Comparison of ENCODE assay signal across 25 cellular contexts in the genomic region with DNA sequence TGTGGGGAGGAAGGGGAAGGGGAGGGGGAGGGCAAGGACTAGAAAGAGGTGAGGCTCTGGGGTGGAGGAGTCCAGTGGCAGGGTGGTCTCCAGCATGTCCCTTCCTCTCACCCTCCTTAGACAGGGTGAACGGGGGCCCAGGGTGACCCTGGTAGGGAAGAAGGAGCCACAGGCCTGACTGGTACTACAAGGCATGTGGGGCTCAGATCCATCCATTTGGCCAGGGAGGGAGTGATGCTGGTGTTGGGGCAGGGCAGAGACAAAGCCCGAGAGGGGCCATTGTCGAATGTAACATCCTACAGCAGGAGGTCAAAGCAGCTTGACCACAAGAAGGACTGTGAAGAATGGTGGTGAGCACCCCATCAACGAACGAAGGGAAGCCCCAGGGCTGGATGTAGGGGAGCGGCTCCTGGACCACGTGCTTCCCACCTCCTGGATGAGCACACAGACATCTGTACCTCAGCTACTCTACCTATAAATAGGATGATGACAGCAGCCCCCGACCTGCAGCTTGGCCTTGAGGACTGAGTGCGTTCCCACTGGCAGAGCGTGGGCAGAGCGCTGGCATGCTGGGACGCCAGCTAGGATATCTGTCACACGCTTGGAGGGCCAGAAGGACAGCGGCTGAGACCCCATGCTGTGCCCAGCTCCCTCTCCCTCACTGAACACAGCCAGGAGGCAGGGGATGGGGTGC.
A peak's percentile ranks its signal among the peaks of the same experiment; 100 is the strongest.
DNase-seq lines count a peak whose midpoint lies in the region; TF ChIP-seq lines count a peak whose summit lies in the region.
"Had no signal": no experiment of that assay in that cellular context is flagged by ENCODE, and none has a peak within 500 bp of the region (broad histone marks: within the 10 kb centered on the region; RNA-seq: fewer than 3 reads in every experiment).

No MANE protein-coding gene starts in this region.

- no peaks in the 10 kb centered on the region for H3K36me3 ChIP-seq in endodermal cell (ENCODE audit: control insufficient read depth, insufficient read depth, low read length)
- H3K36me3 ChIP-seq in neuronal stem cell (replicated peaks in 1 of 2; ENCODE audit: control insufficient read depth in 2 of 2, insufficient read depth in 2 of 2, low read length in 2 of 2): no peaks in the 10 kb centered on the region
- H3K36me3 ChIP-seq in brain microvascular endothelial cell (replicated peaks): no peaks in the 10 kb centered on the region
- H3K36me3 ChIP-seq: colonic mucosa had no signal

- H3K14ac ChIP-seq in neuronal stem cell (ENCODE audit: low read length): peak overlapping the region; percentile 3

- intact Hi-C loops in CD14-positive monocyte (cut with micrococcal nuclease): no loop called here

- H3K4ac ChIP-seq in neuronal stem cell (ENCODE audit: low read length): no peak overlapping the region

- H2AFZ ChIP-seq in neuronal stem cell (ENCODE audit: low read length): no peak overlapping the region
- H2AFZ ChIP-seq: GM23248 had no signal

- 77 to 81% methylated on average over 11 to 14 of the region's 14 CpGs for WGBS in endodermal cell (ENCODE audit: insufficient coverage in 1 of 2, insufficient read length in 1 of 2), 2 experiments
- WGBS in neuronal stem cell (ENCODE audit: extremely low coverage in 2 of 2, insufficient read length in 2 of 2, insufficient replicate concordance in 1 of 2), 2 donors: no CpG with 5 or more reads among the region's 14 CpGs

- TF ChIP-seq CTCF in CD14-positive monocyte (IDR thresholded peaks at IDR 0.05): no peak
- no peak for TF ChIP-seq CTCF in endodermal cell (conservative IDR thresholded peaks at IDR 0.05)
- TF ChIP-seq CTCF in brain microvascular endothelial cell (IDR thresholded peaks at IDR 0.05; ENCODE audit: low read depth, low read length, missing control alignments): no peak

- no peak overlapping the region for H3K9ac ChIP-seq in endodermal cell (ENCODE audit: extremely low read depth, low read length, poor library complexity, severe bottlenecking)
- H3K9ac ChIP-seq in neuronal stem cell (ENCODE audit: low read depth, low read length, poor library complexity): no peak overlapping the region
- H3K9ac ChIP-seq: GM23248 had no signal

- DNase-seq in NCI-H1417 (lab: John Stamatoyannopoulos, UW): peak in 2 of 3 experiments; percentile 29 to 57
- DNase-seq in NCI-H1417 treated with DMSO at 0.1 percent for 48 hours (lab: John Stamatoyannopoulos, UW): no peak
- peak; percentile 33 for DNase-seq in CD14-positive monocyte (ENCODE audit: low spot score)
- peak; percentile 29 for DNase-seq in endodermal cell
- no peak for DNase-seq in neuronal stem cell (ENCODE audit: low spot score)
- DNase-seq in brain microvascular endothelial cell: no peak
- no peak for DNase-seq in activated CD8-positive, alpha-beta memory T cell treated with anti-CD3 and anti-CD28 coated beads, Interleukin-2, amount 50 U/mL, for 48 hours
- no peak for DNase-seq in activated effector memory CD4-positive, alpha-beta T cell treated with anti-CD3 and anti-CD28 coated beads, Interleukin-2, amount 50 U/mL, for 16 hours
- DNase-seq: activated CD4-positive, alpha-beta memory T cell treated with anti-CD3 and anti-CD28 coated beads, Interleukin-2, amount 10 ng/mL, durations not matched to agents 7 days and 5 days; colonic mucosa; effector CD8-positive, alpha-beta T cell; MV-4-11; NCI-H187; NCI-H524 treated with DMSO at 0.1 percent for 48 hours; NK-92 treated with Interleukin-12 subunit alpha and Interleukin-12 subunit beta, amount 100 ng/mL, for 24 hours; nucleus accumbens; small intestine; stimulated activated naive CD4-positive, alpha-beta T cell had no signal

- peaks cover 6 to 10% (median 9%) of the 10 kb centered on the region in 3 donors for H3K27me3 Mint-ChIP-seq in CD14-positive monocyte (ENCODE audit: low read depth in 3 of 3)
- peaks cover 2% of the 10 kb centered on the region for H3K27me3 Mint-ChIP-seq in endodermal cell (ENCODE audit: insufficient read depth)

- H2BK15ac ChIP-seq in neuronal stem cell (ENCODE audit: low read length): peak overlapping the region; percentile 35

- H3K4me3 ChIP-seq in endodermal cell (ENCODE audit: low read length): no peak overlapping the region
- no peak overlapping the region for H3K4me3 ChIP-seq in neuronal stem cell (ENCODE audit: low read length in 2 of 2)
- H3K4me3 ChIP-seq in brain microvascular endothelial cell (ENCODE audit: low read depth, low read length): no peak overlapping the region
- H3K4me3 ChIP-seq: colonic mucosa, GM23248 had no signal

- no peak overlapping the region for H4K8ac ChIP-seq in neuronal stem cell (ENCODE audit: low read depth, low read length)

- peak overlapping the region; percentile 18 for H2AK5ac ChIP-seq in neuronal stem cell (ENCODE audit: low read depth, low read length)

- no peak overlapping the region for H3K27ac Mint-ChIP-seq in CD14-positive monocyte
- H3K27ac Mint-ChIP-seq in endodermal cell: no peak overlapping the region
- H3K27ac Mint-ChIP-seq: activated CD4-positive, alpha-beta memory T cell treated with anti-CD3 and anti-CD28 coated beads, Interleukin-2, amount 10 ng/mL, durations not matched to agents 7 days and 5 days; activated naive CD8-positive, alpha-beta T cell; activated T-helper 2 cell treated with anti-CD3 and anti-CD28 coated beads, Interferon-gamma antibody, Interleukin-2, Interleukin-4, amounts not matched to agents 10 μg/mL and 5 μg/mL and 100 μg/mL, durations not matched to agents 14 hours and 24 hours and 36 hours; IgD-negative memory B cell had no signal

- no peak overlapping the region for H2BK5ac ChIP-seq in neuronal stem cell (ENCODE audit: low read length)

- H3K27me3 ChIP-seq in endodermal cell (ENCODE audit: control insufficient read depth, insufficient read depth, low read length, poor library complexity, severe bottlenecking) (no peaks in the 10 kb centered on the region), neuronal stem cell (ENCODE audit: control insufficient read depth in 3 of 3, insufficient read depth in 3 of 3, low read depth in 1 of 3, low read length in 3 of 3) (peaks cover 0 to 51% (median 0%) of the 10 kb centered on the region in 3 experiments), brain microvascular endothelial cell (replicated peaks) (peaks cover 28% of the 10 kb centered on the region)
- H3K27me3 ChIP-seq: colonic mucosa had no signal

- H3K4me1 Mint-ChIP-seq in CD14-positive monocyte (no peaks in the 10 kb centered on the region), endodermal cell (no peaks in the 10 kb centered on the region)
- H3K4me1 Mint-ChIP-seq: activated CD4-positive, alpha-beta memory T cell treated with anti-CD3 and anti-CD28 coated beads, Interleukin-2, amount 10 ng/mL, durations not matched to agents 7 days and 5 days; IgD-negative memory B cell had no signal

- H3K4me1 ChIP-seq in endodermal cell (ENCODE audit: control insufficient read depth, insufficient read depth, low read length) (no peaks in the 10 kb centered on the region), neuronal stem cell (ENCODE audit: control insufficient read depth in 2 of 2, insufficient read depth in 1 of 2, low read depth in 1 of 2, low read length in 2 of 2) (peaks cover 10 to 19% of the 10 kb centered on the region in 2 donors)
- H3K4me1 ChIP-seq: colonic mucosa had no signal

- no peak overlapping the region for H2BK120ac ChIP-seq in neuronal stem cell (ENCODE audit: low read depth, low read length)

- no peaks in the 10 kb centered on the region for H3K79me1 ChIP-seq in neuronal stem cell (ENCODE audit: low read depth, low read length)

- no peak overlapping the region for H4K91ac ChIP-seq in neuronal stem cell (ENCODE audit: low read depth, low read length, poor library complexity)

- H3K18ac ChIP-seq in neuronal stem cell (ENCODE audit: low read length): peak overlapping the region; percentile 9

- peak overlapping the region; percentile 82 for H2BK12ac ChIP-seq in neuronal stem cell (ENCODE audit: low read length)

- H3K23ac ChIP-seq in neuronal stem cell (ENCODE audit: low read depth, low read length, poor library complexity): no peak overlapping the region

- H3K9me3 Mint-ChIP-seq in CD14-positive monocyte (peaks cover 2 to 10% (median 8%) of the 10 kb centered on the region in 7 donors), endodermal cell (peaks cover 8% of the 10 kb centered on the region)
- H3K9me3 Mint-ChIP-seq: activated CD4-positive, alpha-beta memory T cell treated with anti-CD3 and anti-CD28 coated beads, Interleukin-2, amount 10 ng/mL, durations not matched to agents 7 days and 5 days; activated T-helper 2 cell treated with anti-CD3 and anti-CD28 coated beads, Interferon-gamma antibody, Interleukin-2, Interleukin-4, amounts not matched to agents 10 μg/mL and 5 μg/mL and 100 μg/mL, durations not matched to agents 14 hours and 24 hours and 36 hours had no signal

- H3K9me3 ChIP-seq in endodermal cell (ENCODE audit: control insufficient read depth, low read length) (no peaks in the 10 kb centered on the region), neuronal stem cell (replicated peaks in 1 of 2; ENCODE audit: control insufficient read depth in 2 of 2, insufficient read depth in 1 of 2, low read depth in 1 of 2, low read length in 2 of 2) (peaks cover 3 to 5% of the 10 kb centered on the region in 2 donors)
- H3K9me3 ChIP-seq: colonic mucosa had no signal

- no peak overlapping the region for H3K4me2 ChIP-seq in neuronal stem cell (ENCODE audit: insufficient read depth, low read length, poor library complexity, severe bottlenecking)

- in situ Hi-C loops in brain microvascular endothelial cell (cut with HindIII; ENCODE audit: low pct_ligation_motif_present, low sequenced_read_pairs): no loop called here

- H3K27ac ChIP-seq in endodermal cell (ENCODE audit: low read depth, low read length) (no peak overlapping the region), neuronal stem cell (replicated peaks; ENCODE audit: low read length) (no peak overlapping the region), brain microvascular endothelial cell (no peak overlapping the region)
- H3K27ac ChIP-seq: 22Rv1, C4-2B, colonic mucosa, epithelial cell of prostate, GM23248 had no signal

- H3K36me3 Mint-ChIP-seq in CD14-positive monocyte: no peaks in the 10 kb centered on the region
- no peaks in the 10 kb centered on the region for H3K36me3 Mint-ChIP-seq in endodermal cell (ENCODE audit: low read depth)
- H3K36me3 Mint-ChIP-seq: activated naive CD8-positive, alpha-beta T cell had no signal

- H3K4me3 Mint-ChIP-seq in CD14-positive monocyte (no peak overlapping the region), endodermal cell (no peak overlapping the region)
- H3K4me3 Mint-ChIP-seq: activated CD4-positive, alpha-beta memory T cell treated with anti-CD3 and anti-CD28 coated beads, Interleukin-2, amount 10 ng/mL, durations not matched to agents 7 days and 5 days; activated naive CD8-positive, alpha-beta T cell; IgD-negative memory B cell had no signal

Comparison
In these comparisons a context has a peak if more than half of its experiments do, and no peak if none do; other contexts are left out.
1. DNase-seq: peak in NCI-H1417 (2 of 3), CD14-positive monocyte (single experiment) and endodermal cell (single experiment); none in NCI-H1417 treated with DMSO at 0.1 percent for 48 hours (single experiment), neuronal stem cell (single experiment), brain microvascular endothelial cell (single experiment), activated CD8-positive, alpha-beta memory T cell treated with anti-CD3 and anti-CD28 coated beads, Interleukin-2, amount 50 U/mL, for 48 hours (single experiment) and activated effector memory CD4-positive, alpha-beta T cell treated with anti-CD3 and anti-CD28 coated beads, Interleukin-2, amount 50 U/mL, for 16 hours (single experiment).